In genomic region chr20:63972312-63973159, GRCh38 we compare ENCODE assay signal across 11 cellular contexts. TPM values are rescaled to one million over a fixed set of nuclear protein-coding genes. Genes with fewer than 3 reads are reported as not detected.
DNase-seq lines count a peak whose midpoint lies in the region; ATAC-seq and TF ChIP-seq lines count a peak whose summit lies in the region.
"Had no signal": no experiment of that assay in that cellular context is flagged by ENCODE, and none has a peak within 500 bp of the region (broad histone marks: within the 10 kb centered on the region; RNA-seq: fewer than 3 reads in every experiment).

No MANE protein-coding gene starts in this region.

- peak overlapping the region; percentile 70 for H3K4me3 Mint-ChIP-seq in type B pancreatic cell
- H3K4me3 Mint-ChIP-seq: stimulated activated naive CD8-positive, alpha-beta T cell treated with anti-CD3 and anti-CD28 coated beads, Interleukin-15, amount 100 ng/mL, for 72 hours had no signal

- ATAC-seq in Right ventricle myocardium superior (ENCODE audit: poor library complexity) (no peak), RWPE2 (ENCODE audit: low read depth) (no peak; the same call in 2 of the 3 replicates), right lobe of liver (peak in 3 of 4 donors; percentile 0 to 33 (median 26)), GM18868 (IDR thresholded peaks at IDR 0.05; ENCODE audit: unreplicated experiment) (no peak)
- ATAC-seq: Panc1; stimulated activated naive CD8-positive, alpha-beta T cell treated with anti-CD3 and anti-CD28 coated beads, Interleukin-15, amount 100 ng/mL, for 72 hours had no signal

- H3K4me1 ChIP-seq in left ventricle myocardium inferior: peaks cover 48% of the 10 kb centered on the region
- H3K4me1 ChIP-seq in RWPE2 (ENCODE audit: insufficient read depth, poor library complexity, severe bottlenecking): no peaks in the 10 kb centered on the region
- peaks cover 0 to 21% (median 7%) of the 10 kb centered on the region in 4 donors for H3K4me1 ChIP-seq in right lobe of liver

- intact Hi-C loops in left ventricle myocardium inferior (cut with micrococcal nuclease): loop anchor here (5.0 kb wide), 1 partner anchor 435 kb away; the partner anchor contains the start of gene PTK6
- intact Hi-C loops in Right ventricle myocardium superior (cut with DNase I): loop anchor here (2.0 to 5.0 kb wide), 3 partner anchors 65 to 434 kb away; no protein-coding TSS in a partner anchor
- intact Hi-C loops in right lobe of liver (cut with DNase I): loop anchor here (10.0 kb wide), 2 partner anchors 428 to 438 kb away; partner anchors contain the start of genes PTK6 (in 1 of the 2) and SRMS (in 1 of the 2)

- no peaks in the 10 kb centered on the region for H3K9me3 Mint-ChIP-seq in type B pancreatic cell
- H3K9me3 Mint-ChIP-seq: stimulated activated naive CD8-positive, alpha-beta T cell treated with anti-CD3 and anti-CD28 coated beads, Interleukin-15, amount 100 ng/mL, for 72 hours had no signal

- H3K27ac Mint-ChIP-seq in type B pancreatic cell: no peak overlapping the region

- no peak for TF ChIP-seq POLR2A in right lobe of liver (IDR thresholded peaks at IDR 0.05)

- no peak overlapping the region for H3K4me3 ChIP-seq in left ventricle myocardium inferior
- H3K4me3 ChIP-seq in RWPE2 (ENCODE audit: severe bottlenecking): no peak overlapping the region
- H3K4me3 ChIP-seq in right lobe of liver: no peak overlapping the region

- H3K27me3 ChIP-seq in left ventricle myocardium inferior (ENCODE audit: low read depth): no peaks in the 10 kb centered on the region
- no peaks in the 10 kb centered on the region for H3K27me3 ChIP-seq in RWPE2 (ENCODE audit: insufficient read depth, poor library complexity, severe bottlenecking)
- no peaks in the 10 kb centered on the region for H3K27me3 ChIP-seq in right lobe of liver

- DNase-seq in left ventricle myocardium inferior (peak; percentile 29), Right ventricle myocardium superior (no peak), RWPE2 (ENCODE audit: low spot score) (peak; percentile 85), right lobe of liver (peak; percentile 40 to 54 (median 49)), type B pancreatic cell (ENCODE audit: extremely low spot score, unreplicated experiment) (no peak), HuH-7.5 (ENCODE audit: low spot score) (no peak)
- DNase-seq in stimulated activated naive CD4-positive, alpha-beta T cell (lab: John Stamatoyannopoulos, UW): no peak
- DNase-seq: NCI-H1048 had no signal

- H3K9me3 ChIP-seq in left ventricle myocardium inferior (replicated peaks) (no peaks in the 10 kb centered on the region), RWPE2 (ENCODE audit: severe bottlenecking) (no peaks in the 10 kb centered on the region), right lobe of liver (no peaks in the 10 kb centered on the region)

- WGBS in right lobe of liver (ENCODE audit: insufficient coverage, low coverage, low lambda C conversion rate, missing lambda C conversion rate): 12% methylated on average over 5 of the region's 18 CpGs

- peaks cover 4% of the 10 kb centered on the region for H3K4me1 Mint-ChIP-seq in type B pancreatic cell (ENCODE audit: unreplicated experiment)

- peaks cover 6% of the 10 kb centered on the region for H3K27me3 Mint-ChIP-seq in type B pancreatic cell

- TF ChIP-seq CTCF in left ventricle myocardium inferior (IDR thresholded peaks at IDR 0.05; ENCODE audit: borderline replicate concordance) (no peak), RWPE2 (IDR thresholded peaks at IDR 0.05; ENCODE audit: poor library complexity, severe bottlenecking) (no peak), right lobe of liver (IDR thresholded peaks at IDR 0.05) (no peak), type B pancreatic cell (conservative IDR thresholded peaks at IDR 0.05) (no peak)

- H3K36me3 ChIP-seq in left ventricle myocardium inferior: peaks cover under 1% of the 10 kb centered on the region
- peaks cover 3% of the 10 kb centered on the region for H3K36me3 ChIP-seq in RWPE2 (ENCODE audit: low read depth)
- peaks cover 0 to 5% (median 1%) of the 10 kb centered on the region in 4 donors for H3K36me3 ChIP-seq in right lobe of liver

- H3K27ac ChIP-seq in left ventricle myocardium inferior (replicated peaks) (peak overlapping the region; percentile 71), RWPE2 (ENCODE audit: poor library complexity, severe bottlenecking) (no peak overlapping the region), right lobe of liver (no peak overlapping the region)

- no peaks in the 10 kb centered on the region for H3K36me3 Mint-ChIP-seq in type B pancreatic cell

RNA-seq across cellular contexts. Expression of gene ZNF512B, which starts 2.8 kb away (rescaled TPM):
- 12.6 TPM for total RNA-seq in left ventricle myocardium inferior
- total RNA-seq in Right ventricle myocardium superior: 11.3 TPM
- total RNA-seq in right lobe of liver: 10 to 100 TPM; 10.8 to 16.8 (median 14.0) TPM
- 34.7 and 40.8 TPM in 2 replicates for total RNA-seq in type B pancreatic cell (ENCODE audit: low replicate concordance)

RNA-seq across cellular contexts. Expression of gene SAMD10, which starts 6.9 kb away (rescaled TPM):
- 5.6 TPM for total RNA-seq in left ventricle myocardium inferior
- 6.0 TPM for total RNA-seq in Right ventricle myocardium superior
- 1 to 10 TPM; 2.7 to 6.7 (median 3.5) TPM for total RNA-seq in right lobe of liver
- total RNA-seq in type B pancreatic cell (ENCODE audit: low replicate concordance): 7.4 and 16.9 TPM in 2 replicates

RNA-seq across cellular contexts. Expression of gene PRPF6, which starts 8.4 kb away (rescaled TPM):
- 46.8 TPM for total RNA-seq in left ventricle myocardium inferior
- 45.3 TPM for total RNA-seq in Right ventricle myocardium superior
- total RNA-seq in right lobe of liver: 10 to 100 TPM; 21.7 to 28.9 (median 24.4) TPM
- 64.3 and 67.9 TPM in 2 replicates for total RNA-seq in type B pancreatic cell (ENCODE audit: low replicate concordance)

RNA-seq across cellular contexts. Expression of gene UCKL1, which starts 16.3 kb away (rescaled TPM):
- total RNA-seq in left ventricle myocardium inferior: 41.0 TPM
- 54.4 TPM for total RNA-seq in Right ventricle myocardium superior
- 10 to 100 TPM; 13.1 to 28.5 (median 16.9) TPM for total RNA-seq in right lobe of liver
- total RNA-seq in type B pancreatic cell (ENCODE audit: low replicate concordance): 44.1 and 49.7 TPM in 2 replicates

Comparison
In these comparisons a context has a peak if more than half of its experiments do, and no peak if none do; other contexts are left out.
1. DNase-seq: peak in left ventricle myocardium inferior (single experiment), RWPE2 (single experiment) and right lobe of liver (3 of 3); none in Right ventricle myocardium superior (single experiment), type B pancreatic cell (single experiment), HuH-7.5 (single experiment) and stimulated activated naive CD4-positive, alpha-beta T cell (0 of 6).
2. ATAC-seq: peak in right lobe of liver (3 of 4); none in Right ventricle myocardium superior (single experiment), RWPE2 (single experiment) and GM18868 (single experiment).